ENCODE assay signal across 9 cellular contexts in genomic region chr10:22624289-22624738, GRCh38.
DNase-seq lines count a peak whose midpoint lies in the region; ATAC-seq and TF ChIP-seq lines count a peak whose summit lies in the region.
"Had no signal": no experiment of that assay in that cellular context is flagged by ENCODE, and none has a peak within 500 bp of the region (broad histone marks: within the 10 kb centered on the region; RNA-seq: fewer than 3 reads in every experiment).

No MANE protein-coding gene starts in this region.

- no peak for TF ChIP-seq CTCF in A673 (conservative IDR thresholded peaks at IDR 0.05; ENCODE audit: low read depth, low read length)
- TF ChIP-seq CTCF in testis (IDR thresholded peaks at IDR 0.05): no peak

- WGBS in testis, 2 donors: 58 to 63% methylated on average over 3 of the region's 3 CpGs

- peaks cover 75% of the 10 kb centered on the region for H3K4me1 ChIP-seq in A673 (ENCODE audit: insufficient read depth, low read length, poor library complexity, severe bottlenecking)
- peaks cover 10% of the 10 kb centered on the region for H3K4me1 ChIP-seq in testis

- intact Hi-C loops in A673 (cut with micrococcal nuclease; ENCODE audit: unreplicated experiment) (no loop called here), testis (cut with DNase I; ENCODE audit: low total_unique reads) (no loop called here)

- no peaks in the 10 kb centered on the region for H3K9me3 ChIP-seq in A673 (ENCODE audit: low read depth, low read length, poor library complexity, severe bottlenecking)
- no peaks in the 10 kb centered on the region for H3K9me3 ChIP-seq in testis

- no peaks in the 10 kb centered on the region for H3K27me3 ChIP-seq in A673 (replicated peaks; ENCODE audit: insufficient read depth, low read depth, low read length, poor library complexity)
- no peaks in the 10 kb centered on the region for H3K27me3 ChIP-seq in testis

- ATAC-seq in left lobe of liver (peak; percentile 59), HG02798 (IDR thresholded peaks at IDR 0.05; ENCODE audit: poor library complexity, unreplicated experiment) (no peak)

- BruUV-seq in A673 (replicated peaks; lab: Mats Ljungman, UMichigan): no TSS peak

- peak; percentile 85 for DNase-seq in A673 (ENCODE audit: low spot score)
- DNase-seq in HEK293T (ENCODE audit: extremely low spot score): no peak
- DNase-seq in amniotic epithelial cell (ENCODE audit: low read depth): peak; percentile 63
- DNase-seq in left lobe of liver (ENCODE audit: low spot score): no peak
- DNase-seq in NCI-H1105 (lab: John Stamatoyannopoulos, UW): no peak
- DNase-seq in NOMO-1 (lab: John Stamatoyannopoulos, UW; ENCODE audit: unreplicated experiment in 2 of 2): no peak
- DNase-seq in testis: no peak
- DNase-seq: left cardiac atrium had no signal

- H3K4me3 ChIP-seq in A673 (ENCODE audit: low read depth, low read length, poor library complexity, severe bottlenecking) (no peak overlapping the region), testis (no peak overlapping the region)

- peak overlapping the region; percentile 82 for H3K27ac ChIP-seq in A673 (ENCODE audit: low read depth, low read length, poor library complexity, severe bottlenecking)
- no peak overlapping the region for H3K27ac ChIP-seq in testis

- POLR2A ChIA-PET in A673 (lab: Charles Lee; ENCODE audit: low non-redundant PET): no interaction called here
- POLR2A ChIA-PET in HEK293T (lab: Yijun Ruan, JAX): no interaction called here

- CTCF ChIA-PET in A673 (lab: Charles Lee) (no interaction called here), HEK293T (lab: Yijun Ruan, JAX) (no interaction called here)

- H3K36me3 ChIP-seq in A673 (ENCODE audit: insufficient read depth, low read length, poor library complexity, severe bottlenecking) (no peaks in the 10 kb centered on the region), testis (ENCODE audit: low read depth, missing control alignments) (no peaks in the 10 kb centered on the region)

- no peak for TF ChIP-seq POLR2A in testis (IDR thresholded peaks at IDR 0.05)

TF ChIP-seq in HEK293T, 16 proteins besides CTCF, POLR2A, EP300 and RAD21:
- TF ChIP-seq BHLHE40 (IDR thresholded peaks at IDR 0.05; ENCODE audit: borderline replicate concordance) (no peak), ZNF384 (IDR thresholded peaks at IDR 0.05) (peak; percentile 70)

Comparison
In these comparisons a context has a peak if more than half of its experiments do, and no peak if none do; other contexts are left out.
1. DNase-seq: peak in A673 (single experiment) and amniotic epithelial cell (single experiment); none in HEK293T (single experiment), left lobe of liver (single experiment), NCI-H1105 (single experiment), NOMO-1 (0 of 2) and testis (single experiment).